In the genomic region with DNA sequence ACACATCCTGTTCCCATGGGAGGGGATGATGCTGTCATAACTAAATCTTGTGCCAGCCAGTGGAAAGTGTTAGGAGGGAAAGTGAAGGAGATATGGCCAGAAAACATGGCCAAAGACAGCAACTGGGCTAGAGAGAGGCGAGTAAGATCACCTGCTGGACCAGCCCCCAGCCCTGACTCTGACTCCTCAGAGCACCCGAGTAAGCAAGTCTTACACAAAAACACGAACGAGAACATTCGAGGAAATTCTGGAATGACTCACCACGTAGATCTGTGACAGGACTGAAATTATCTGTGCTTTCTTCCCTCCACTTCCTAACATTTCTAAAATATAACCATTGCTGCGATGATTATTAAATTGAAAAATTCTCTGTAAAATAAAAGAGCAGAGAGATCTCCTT, we compare ENCODE assay signal across 10 cellular contexts. TPM values are rescaled to one million over a fixed set of nuclear protein-coding genes. Genes with fewer than 3 reads are reported as not detected.
DNase-seq lines count a peak whose midpoint lies in the region; ATAC-seq and TF ChIP-seq lines count a peak whose summit lies in the region.
"Had no signal": no experiment of that assay in that cellular context is flagged by ENCODE, and none has a peak within 500 bp of the region (broad histone marks: within the 10 kb centered on the region; RNA-seq: fewer than 3 reads in every experiment).

No MANE protein-coding gene starts in this region.

- peaks cover 0 to 7% (median 0%) of the 10 kb centered on the region in 11 experiments; a peak in 2 of 22 replicates for H4K20me1 ChIP-seq in BLaER1 treated with 17β-estradiol and CSF1 and Interleukin-3, amounts not matched to agents 10 nM and 100 nM

- peak; percentile 40 for DNase-seq in activated naive CD8-positive, alpha-beta T cell treated with anti-CD3 and anti-CD28 coated beads for 36 hours
- DNase-seq in NCI-H748 treated with DMSO at 0.1 percent for 48 hours (lab: John Stamatoyannopoulos, UW) (no peak), mucosa of descending colon (no peak)
- DNase-seq: lower lobe of right lung had no signal

- H3K4me3 Mint-ChIP-seq in activated naive CD8-positive, alpha-beta T cell treated with anti-CD3 and anti-CD28 coated beads for 36 hours: peak overlapping the region; percentile 80

- H3K4me2 ChIP-seq in BLaER1 treated with 17β-estradiol and CSF1 and Interleukin-3, amounts not matched to agents 10 nM and 100 nM: peak overlapping the region; percentile 55 to 91 (median 78)

- peak overlapping the region; percentile 99 for H3K27ac Mint-ChIP-seq in activated naive CD8-positive, alpha-beta T cell treated with anti-CD3 and anti-CD28 coated beads for 36 hours

- H3K27ac ChIP-seq in BLaER1 treated with 17β-estradiol and CSF1 and Interleukin-3, amounts not matched to agents 10 nM and 100 nM: peak overlapping the region; percentile 42 to 80 (median 74); a peak in 21 of 22 replicates
- H3K27ac ChIP-seq: C4-2B, lower lobe of right lung had no signal

- H3K9ac ChIP-seq in BLaER1 treated with 17β-estradiol and CSF1 and Interleukin-3, amounts not matched to agents 10 nM and 100 nM: peak overlapping the region; percentile 42 to 70 (median 63); a peak in 19 of 22 replicates

- H3K4me1 Mint-ChIP-seq in activated naive CD8-positive, alpha-beta T cell treated with anti-CD3 and anti-CD28 coated beads for 36 hours: peaks cover 76% of the 10 kb centered on the region

- H3K27me3 Mint-ChIP-seq in activated naive CD8-positive, alpha-beta T cell treated with anti-CD3 and anti-CD28 coated beads for 36 hours: no peaks in the 10 kb centered on the region

- no peaks in the 10 kb centered on the region for H3K27me3 ChIP-seq in BLaER1 treated with 17β-estradiol and CSF1 and Interleukin-3, amounts not matched to agents 10 nM and 100 nM

- intact Hi-C loops in mucosa of descending colon (cut with DNase I, micrococcal nuclease): no loop called here

- TF ChIP-seq CTCF in mucosa of descending colon (IDR thresholded peaks at IDR 0.05): no peak

- H3K9me3 Mint-ChIP-seq in activated naive CD8-positive, alpha-beta T cell treated with anti-CD3 and anti-CD28 coated beads for 36 hours: no peaks in the 10 kb centered on the region

- ATAC-seq in GM18909 (IDR thresholded peaks at IDR 0.05; ENCODE audit: poor library complexity, unreplicated experiment) (peak; percentile 35), HG03025 (IDR thresholded peaks at IDR 0.05; ENCODE audit: low FRiP score, unreplicated experiment) (peak; percentile 29), GM18517 (IDR thresholded peaks at IDR 0.05; ENCODE audit: unreplicated experiment) (no peak), GM21529 (IDR thresholded peaks at IDR 0.05; ENCODE audit: unreplicated experiment) (no peak), mucosa of descending colon (no peak)
- ATAC-seq: lower lobe of right lung had no signal

- peaks cover 22 to 92% (median 63%) of the 10 kb centered on the region in 11 experiments for H3K36me3 ChIP-seq in BLaER1 treated with 17β-estradiol and CSF1 and Interleukin-3, amounts not matched to agents 10 nM and 100 nM
- no peaks in the 10 kb centered on the region for H3K36me3 ChIP-seq in mucosa of descending colon (ENCODE audit: low read depth)

- peak overlapping the region in 4 of 10 experiments; percentile 0 to 16 (median 11); a peak in 3 of 20 replicates for H3K4me3 ChIP-seq in BLaER1 treated with 17β-estradiol and CSF1 and Interleukin-3, amounts not matched to agents 10 nM and 100 nM
- H3K4me3 ChIP-seq in mucosa of descending colon: no peak overlapping the region
- H3K4me3 ChIP-seq: lower lobe of right lung had no signal

- peaks cover 60 to 73% (median 67%) of the 10 kb centered on the region in 10 experiments for H3K4me1 ChIP-seq in BLaER1 treated with 17β-estradiol and CSF1 and Interleukin-3, amounts not matched to agents 10 nM and 100 nM
- H3K4me1 ChIP-seq in mucosa of descending colon (ENCODE audit: low read depth): no peaks in the 10 kb centered on the region
- H3K4me1 ChIP-seq: lower lobe of right lung had no signal

- peaks cover 79% of the 10 kb centered on the region for H3K36me3 Mint-ChIP-seq in activated naive CD8-positive, alpha-beta T cell treated with anti-CD3 and anti-CD28 coated beads for 36 hours

- no peaks in the 10 kb centered on the region for H3K9me3 ChIP-seq in BLaER1 treated with 17β-estradiol and CSF1 and Interleukin-3, amounts not matched to agents 10 nM and 100 nM (replicated peaks in 1 of 11)
- H3K9me3 ChIP-seq in mucosa of descending colon: no peaks in the 10 kb centered on the region
- H3K9me3 ChIP-seq: lower lobe of right lung had no signal

RNA-seq across cellular contexts. Expression of gene ZNF496, which starts 9.2 kb away (rescaled TPM):
- 10 to 100 TPM; 27.2 to 30.9 TPM for total RNA-seq in activated naive CD8-positive, alpha-beta T cell treated with anti-CD3 and anti-CD28 coated beads for 36 hours
- total RNA-seq in mucosa of descending colon: 10 to 100 TPM; 13.3 to 26.5 (median 18.0) TPM

Comparison
In these comparisons a context has a peak if more than half of its experiments do, and no peak if none do; other contexts are left out.
1. ATAC-seq: peak in GM18909 (single experiment) and HG03025 (single experiment); none in GM18517 (single experiment), GM21529 (single experiment) and mucosa of descending colon (single experiment).